In the genomic region with DNA sequence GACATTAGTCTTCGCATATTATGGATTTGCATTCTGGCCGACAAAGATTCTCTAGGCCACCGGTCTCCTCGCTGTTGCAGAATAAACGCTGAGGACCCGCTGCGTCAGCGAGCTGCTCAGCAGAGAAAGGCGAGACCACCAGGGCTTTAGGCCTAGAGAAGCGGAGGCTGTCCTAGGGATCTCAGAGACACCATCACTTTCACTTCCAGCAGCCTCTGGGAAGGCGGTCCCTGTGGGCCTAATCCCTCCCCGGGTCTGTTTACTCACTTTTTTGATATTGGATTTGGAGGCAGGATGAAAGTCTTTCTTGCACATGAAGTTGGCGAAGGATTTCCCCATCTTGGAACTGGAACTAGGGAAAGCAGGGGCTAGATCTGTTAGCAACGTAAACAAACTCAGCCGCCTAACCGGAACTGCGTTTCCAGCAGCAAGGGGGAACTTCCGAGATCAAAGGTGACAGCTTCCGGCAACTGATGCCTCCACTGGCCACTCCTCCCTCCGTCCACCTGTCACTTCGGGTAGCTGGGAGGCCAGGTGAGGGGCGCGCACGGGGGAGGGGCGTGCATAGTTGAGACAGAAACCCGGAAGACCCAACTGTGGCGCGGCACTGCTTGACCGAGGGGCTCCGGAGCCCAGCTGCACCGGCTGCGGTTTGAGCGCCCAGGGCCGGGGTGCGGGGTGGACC, we compare ENCODE assay signal across 1 cellular context.
TF ChIP-seq lines count a peak whose summit lies in the region.

A gene with protein sequence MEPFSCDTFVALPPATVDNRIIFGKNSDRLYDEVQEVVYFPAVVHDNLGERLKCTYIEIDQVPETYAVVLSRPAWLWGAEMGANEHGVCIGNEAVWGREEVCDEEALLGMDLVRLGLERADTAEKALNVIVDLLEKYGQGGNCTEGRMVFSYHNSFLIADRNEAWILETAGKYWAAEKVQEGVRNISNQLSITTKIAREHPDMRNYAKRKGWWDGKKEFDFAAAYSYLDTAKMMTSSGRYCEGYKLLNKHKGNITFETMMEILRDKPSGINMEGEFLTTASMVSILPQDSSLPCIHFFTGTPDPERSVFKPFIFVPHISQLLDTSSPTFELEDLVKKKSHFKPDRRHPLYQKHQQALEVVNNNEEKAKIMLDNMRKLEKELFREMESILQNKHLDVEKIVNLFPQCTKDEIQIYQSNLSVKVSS (plus strand): TSS at position 447 of the 685 bp plus-strand sequence. CDS start 2,554 bp downstream, outside the sequence.

TF ChIP-seq in K562, 482 proteins besides CTCF, POLR2A, EP300 and RAD21 (continued from another document and continues in another):
- TF ChIP-seq, protein P1, sequence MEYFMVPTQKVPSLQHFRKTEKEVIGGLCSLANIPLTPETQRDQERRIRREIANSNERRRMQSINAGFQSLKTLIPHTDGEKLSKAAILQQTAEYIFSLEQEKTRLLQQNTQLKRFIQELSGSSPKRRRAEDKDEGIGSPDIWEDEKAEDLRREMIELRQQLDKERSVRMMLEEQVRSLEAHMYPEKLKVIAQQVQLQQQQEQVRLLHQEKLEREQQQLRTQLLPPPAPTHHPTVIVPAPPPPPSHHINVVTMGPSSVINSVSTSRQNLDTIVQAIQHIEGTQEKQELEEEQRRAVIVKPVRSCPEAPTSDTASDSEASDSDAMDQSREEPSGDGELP (CRISPR knock-in tag; IDR thresholded peaks at IDR 0.05; ENCODE audit: borderline replicate concordance): peak; percentile 91
- no peak; the same call in 1 of the 2 replicates for TF ChIP-seq POLR2H (tag; IDR thresholded peaks at IDR 0.05; ENCODE audit: low read depth)
- TF ChIP-seq, protein P2, sequence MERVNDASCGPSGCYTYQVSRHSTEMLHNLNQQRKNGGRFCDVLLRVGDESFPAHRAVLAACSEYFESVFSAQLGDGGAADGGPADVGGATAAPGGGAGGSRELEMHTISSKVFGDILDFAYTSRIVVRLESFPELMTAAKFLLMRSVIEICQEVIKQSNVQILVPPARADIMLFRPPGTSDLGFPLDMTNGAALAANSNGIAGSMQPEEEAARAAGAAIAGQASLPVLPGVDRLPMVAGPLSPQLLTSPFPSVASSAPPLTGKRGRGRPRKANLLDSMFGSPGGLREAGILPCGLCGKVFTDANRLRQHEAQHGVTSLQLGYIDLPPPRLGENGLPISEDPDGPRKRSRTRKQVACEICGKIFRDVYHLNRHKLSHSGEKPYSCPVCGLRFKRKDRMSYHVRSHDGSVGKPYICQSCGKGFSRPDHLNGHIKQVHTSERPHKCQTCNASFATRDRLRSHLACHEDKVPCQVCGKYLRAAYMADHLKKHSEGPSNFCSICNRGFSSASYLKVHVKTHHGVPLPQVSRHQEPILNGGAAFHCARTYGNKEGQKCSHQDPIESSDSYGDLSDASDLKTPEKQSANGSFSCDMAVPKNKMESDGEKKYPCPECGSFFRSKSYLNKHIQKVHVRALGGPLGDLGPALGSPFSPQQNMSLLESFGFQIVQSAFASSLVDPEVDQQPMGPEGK (CRISPR knock-in tag; IDR thresholded peaks at IDR 0.05; ENCODE audit: borderline replicate concordance): no peak
- TF ChIP-seq, protein P3, sequence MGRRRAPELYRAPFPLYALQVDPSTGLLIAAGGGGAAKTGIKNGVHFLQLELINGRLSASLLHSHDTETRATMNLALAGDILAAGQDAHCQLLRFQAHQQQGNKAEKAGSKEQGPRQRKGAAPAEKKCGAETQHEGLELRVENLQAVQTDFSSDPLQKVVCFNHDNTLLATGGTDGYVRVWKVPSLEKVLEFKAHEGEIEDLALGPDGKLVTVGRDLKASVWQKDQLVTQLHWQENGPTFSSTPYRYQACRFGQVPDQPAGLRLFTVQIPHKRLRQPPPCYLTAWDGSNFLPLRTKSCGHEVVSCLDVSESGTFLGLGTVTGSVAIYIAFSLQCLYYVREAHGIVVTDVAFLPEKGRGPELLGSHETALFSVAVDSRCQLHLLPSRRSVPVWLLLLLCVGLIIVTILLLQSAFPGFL (CRISPR knock-in tag; IDR thresholded peaks at IDR 0.05): no peak
- TF ChIP-seq, protein P4, sequence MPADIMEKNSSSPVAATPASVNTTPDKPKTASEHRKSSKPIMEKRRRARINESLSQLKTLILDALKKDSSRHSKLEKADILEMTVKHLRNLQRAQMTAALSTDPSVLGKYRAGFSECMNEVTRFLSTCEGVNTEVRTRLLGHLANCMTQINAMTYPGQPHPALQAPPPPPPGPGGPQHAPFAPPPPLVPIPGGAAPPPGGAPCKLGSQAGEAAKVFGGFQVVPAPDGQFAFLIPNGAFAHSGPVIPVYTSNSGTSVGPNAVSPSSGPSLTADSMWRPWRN (IDR thresholded peaks at IDR 0.05; ENCODE audit: low read depth): 0 out of 2 replicates have a peak, but pooled peaks have one; percentile 14
- no peak for TF ChIP-seq PCBP1 (IDR thresholded peaks at IDR 0.05; ENCODE audit: low read depth, low read length, poor library complexity, severe bottlenecking)
- TF ChIP-seq MIER1 (IDR thresholded peaks at IDR 0.05; ENCODE audit: low read depth): no peak
- no peak for TF ChIP-seq ZNF561 (CRISPR knock-in tag; conservative IDR thresholded peaks at IDR 0.05)
- TF ChIP-seq, protein P5, sequence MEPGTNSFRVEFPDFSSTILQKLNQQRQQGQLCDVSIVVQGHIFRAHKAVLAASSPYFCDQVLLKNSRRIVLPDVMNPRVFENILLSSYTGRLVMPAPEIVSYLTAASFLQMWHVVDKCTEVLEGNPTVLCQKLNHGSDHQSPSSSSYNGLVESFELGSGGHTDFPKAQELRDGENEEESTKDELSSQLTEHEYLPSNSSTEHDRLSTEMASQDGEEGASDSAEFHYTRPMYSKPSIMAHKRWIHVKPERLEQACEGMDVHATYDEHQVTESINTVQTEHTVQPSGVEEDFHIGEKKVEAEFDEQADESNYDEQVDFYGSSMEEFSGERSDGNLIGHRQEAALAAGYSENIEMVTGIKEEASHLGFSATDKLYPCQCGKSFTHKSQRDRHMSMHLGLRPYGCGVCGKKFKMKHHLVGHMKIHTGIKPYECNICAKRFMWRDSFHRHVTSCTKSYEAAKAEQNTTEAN (CRISPR knock-in tag; IDR thresholded peaks at IDR 0.05): no peak
- TF ChIP-seq KDM5B (IDR thresholded peaks at IDR 0.05; ENCODE audit: insufficient replicate concordance, low read depth, low read length): peak; percentile 83
- TF ChIP-seq RBFOX2 (IDR thresholded peaks at IDR 0.05; ENCODE audit: low read depth, low read length): peak; percentile 79
- peak; percentile 64; the same call in 1 of the 2 replicates for TF ChIP-seq OTX1 (CRISPR knock-in tag; IDR thresholded peaks at IDR 0.05)
- TF ChIP-seq SIN3B (IDR thresholded peaks at IDR 0.05; ENCODE audit: low read depth): peak; percentile 77
- TF ChIP-seq, protein P6, sequence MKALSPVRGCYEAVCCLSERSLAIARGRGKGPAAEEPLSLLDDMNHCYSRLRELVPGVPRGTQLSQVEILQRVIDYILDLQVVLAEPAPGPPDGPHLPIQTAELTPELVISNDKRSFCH (CRISPR knock-in tag; IDR thresholded peaks at IDR 0.05): no peak
- TF ChIP-seq, protein P6 (tag; IDR thresholded peaks at IDR 0.05): peak; percentile 51
- peak; percentile 60 for TF ChIP-seq MYC (IDR thresholded peaks at IDR 0.05; ENCODE audit: low read depth, low read length)
- TF ChIP-seq MYC (CRISPR knock-in tag; IDR thresholded peaks at IDR 0.05; ENCODE audit: borderline replicate concordance, low read depth): no peak
- no peak for TF ChIP-seq NFXL1 (CRISPR knock-in tag; IDR thresholded peaks at IDR 0.05)
- TF ChIP-seq, protein P7, sequence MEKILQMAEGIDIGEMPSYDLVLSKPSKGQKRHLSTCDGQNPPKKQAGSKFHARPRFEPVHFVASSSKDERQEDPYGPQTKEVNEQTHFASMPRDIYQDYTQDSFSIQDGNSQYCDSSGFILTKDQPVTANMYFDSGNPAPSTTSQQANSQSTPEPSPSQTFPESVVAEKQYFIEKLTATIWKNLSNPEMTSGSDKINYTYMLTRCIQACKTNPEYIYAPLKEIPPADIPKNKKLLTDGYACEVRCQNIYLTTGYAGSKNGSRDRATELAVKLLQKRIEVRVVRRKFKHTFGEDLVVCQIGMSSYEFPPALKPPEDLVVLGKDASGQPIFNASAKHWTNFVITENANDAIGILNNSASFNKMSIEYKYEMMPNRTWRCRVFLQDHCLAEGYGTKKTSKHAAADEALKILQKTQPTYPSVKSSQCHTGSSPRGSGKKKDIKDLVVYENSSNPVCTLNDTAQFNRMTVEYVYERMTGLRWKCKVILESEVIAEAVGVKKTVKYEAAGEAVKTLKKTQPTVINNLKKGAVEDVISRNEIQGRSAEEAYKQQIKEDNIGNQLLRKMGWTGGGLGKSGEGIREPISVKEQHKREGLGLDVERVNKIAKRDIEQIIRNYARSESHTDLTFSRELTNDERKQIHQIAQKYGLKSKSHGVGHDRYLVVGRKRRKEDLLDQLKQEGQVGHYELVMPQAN (IDR thresholded peaks at IDR 0.05; ENCODE audit: borderline replicate concordance): peak; percentile 81
- TF ChIP-seq PHF20 (IDR thresholded peaks at IDR 0.05; ENCODE audit: partially characterized antibody): peak; percentile 97
- peak; percentile 85; the same call in 1 of the 2 replicates for TF ChIP-seq CTBP1 (IDR thresholded peaks at IDR 0.05; ENCODE audit: borderline replicate concordance)
- TF ChIP-seq, protein P8, sequence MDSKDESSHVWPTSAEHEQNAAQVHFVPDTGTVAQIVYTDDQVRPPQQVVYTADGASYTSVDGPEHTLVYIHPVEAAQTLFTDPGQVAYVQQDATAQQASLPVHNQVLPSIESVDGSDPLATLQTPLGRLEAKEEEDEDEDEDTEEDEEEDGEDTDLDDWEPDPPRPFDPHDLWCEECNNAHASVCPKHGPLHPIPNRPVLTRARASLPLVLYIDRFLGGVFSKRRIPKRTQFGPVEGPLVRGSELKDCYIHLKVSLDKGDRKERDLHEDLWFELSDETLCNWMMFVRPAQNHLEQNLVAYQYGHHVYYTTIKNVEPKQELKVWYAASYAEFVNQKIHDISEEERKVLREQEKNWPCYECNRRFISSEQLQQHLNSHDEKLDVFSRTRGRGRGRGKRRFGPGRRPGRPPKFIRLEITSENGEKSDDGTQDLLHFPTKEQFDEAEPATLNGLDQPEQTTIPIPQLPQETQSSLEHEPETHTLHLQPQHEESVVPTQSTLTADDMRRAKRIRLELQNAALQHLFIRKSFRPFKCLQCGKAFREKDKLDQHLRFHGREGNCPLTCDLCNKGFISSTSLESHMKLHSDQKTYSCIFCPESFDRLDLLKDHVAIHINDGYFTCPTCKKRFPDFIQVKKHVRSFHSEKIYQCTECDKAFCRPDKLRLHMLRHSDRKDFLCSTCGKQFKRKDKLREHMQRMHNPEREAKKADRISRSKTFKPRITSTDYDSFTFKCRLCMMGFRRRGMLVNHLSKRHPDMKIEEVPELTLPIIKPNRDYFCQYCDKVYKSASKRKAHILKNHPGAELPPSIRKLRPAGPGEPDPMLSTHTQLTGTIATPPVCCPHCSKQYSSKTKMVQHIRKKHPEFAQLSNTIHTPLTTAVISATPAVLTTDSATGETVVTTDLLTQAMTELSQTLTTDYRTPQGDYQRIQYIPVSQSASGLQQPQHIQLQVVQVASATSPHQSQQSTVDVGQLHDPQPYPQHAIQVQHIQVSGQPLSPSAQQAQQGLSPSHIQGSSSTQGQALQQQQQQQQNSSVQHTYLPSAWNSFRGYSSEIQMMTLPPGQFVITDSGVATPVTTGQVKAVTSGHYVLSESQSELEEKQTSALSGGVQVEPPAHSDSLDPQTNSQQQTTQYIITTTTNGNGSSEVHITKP (IDR thresholded peaks at IDR 0.05; ENCODE audit: partially characterized antibody): peak; percentile 12
- no peak for TF ChIP-seq ADNP (tag; IDR thresholded peaks at IDR 0.05)
- TF ChIP-seq, protein P9, sequence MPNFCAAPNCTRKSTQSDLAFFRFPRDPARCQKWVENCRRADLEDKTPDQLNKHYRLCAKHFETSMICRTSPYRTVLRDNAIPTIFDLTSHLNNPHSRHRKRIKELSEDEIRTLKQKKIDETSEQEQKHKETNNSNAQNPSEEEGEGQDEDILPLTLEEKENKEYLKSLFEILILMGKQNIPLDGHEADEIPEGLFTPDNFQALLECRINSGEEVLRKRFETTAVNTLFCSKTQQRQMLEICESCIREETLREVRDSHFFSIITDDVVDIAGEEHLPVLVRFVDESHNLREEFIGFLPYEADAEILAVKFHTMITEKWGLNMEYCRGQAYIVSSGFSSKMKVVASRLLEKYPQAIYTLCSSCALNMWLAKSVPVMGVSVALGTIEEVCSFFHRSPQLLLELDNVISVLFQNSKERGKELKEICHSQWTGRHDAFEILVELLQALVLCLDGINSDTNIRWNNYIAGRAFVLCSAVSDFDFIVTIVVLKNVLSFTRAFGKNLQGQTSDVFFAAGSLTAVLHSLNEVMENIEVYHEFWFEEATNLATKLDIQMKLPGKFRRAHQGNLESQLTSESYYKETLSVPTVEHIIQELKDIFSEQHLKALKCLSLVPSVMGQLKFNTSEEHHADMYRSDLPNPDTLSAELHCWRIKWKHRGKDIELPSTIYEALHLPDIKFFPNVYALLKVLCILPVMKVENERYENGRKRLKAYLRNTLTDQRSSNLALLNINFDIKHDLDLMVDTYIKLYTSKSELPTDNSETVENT (CRISPR knock-in tag; IDR thresholded peaks at IDR 0.05): no peak
- TF ChIP-seq, protein P10, sequence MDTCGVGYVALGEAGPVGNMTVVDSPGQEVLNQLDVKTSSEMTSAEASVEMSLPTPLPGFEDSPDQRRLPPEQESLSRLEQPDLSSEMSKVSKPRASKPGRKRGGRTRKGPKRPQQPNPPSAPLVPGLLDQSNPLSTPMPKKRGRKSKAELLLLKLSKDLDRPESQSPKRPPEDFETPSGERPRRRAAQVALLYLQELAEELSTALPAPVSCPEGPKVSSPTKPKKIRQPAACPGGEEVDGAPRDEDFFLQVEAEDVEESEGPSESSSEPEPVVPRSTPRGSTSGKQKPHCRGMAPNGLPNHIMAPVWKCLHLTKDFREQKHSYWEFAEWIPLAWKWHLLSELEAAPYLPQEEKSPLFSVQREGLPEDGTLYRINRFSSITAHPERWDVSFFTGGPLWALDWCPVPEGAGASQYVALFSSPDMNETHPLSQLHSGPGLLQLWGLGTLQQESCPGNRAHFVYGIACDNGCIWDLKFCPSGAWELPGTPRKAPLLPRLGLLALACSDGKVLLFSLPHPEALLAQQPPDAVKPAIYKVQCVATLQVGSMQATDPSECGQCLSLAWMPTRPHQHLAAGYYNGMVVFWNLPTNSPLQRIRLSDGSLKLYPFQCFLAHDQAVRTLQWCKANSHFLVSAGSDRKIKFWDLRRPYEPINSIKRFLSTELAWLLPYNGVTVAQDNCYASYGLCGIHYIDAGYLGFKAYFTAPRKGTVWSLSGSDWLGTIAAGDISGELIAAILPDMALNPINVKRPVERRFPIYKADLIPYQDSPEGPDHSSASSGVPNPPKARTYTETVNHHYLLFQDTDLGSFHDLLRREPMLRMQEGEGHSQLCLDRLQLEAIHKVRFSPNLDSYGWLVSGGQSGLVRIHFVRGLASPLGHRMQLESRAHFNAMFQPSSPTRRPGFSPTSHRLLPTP (IDR thresholded peaks at IDR 0.05; ENCODE audit: borderline replicate concordance, extremely low read depth, insufficient read length): no peak
- no peak for TF ChIP-seq PCBP2 (IDR thresholded peaks at IDR 0.05; ENCODE audit: low read depth, low read length, poor library complexity, severe bottlenecking)
- TF ChIP-seq KLF1 (tag; IDR thresholded peaks at IDR 0.05): no peak
- peak in 2 of 3 experiments; percentile 33 to 49 for TF ChIP-seq YY1 (IDR thresholded peaks at IDR 0.05; ENCODE audit: borderline replicate concordance in 1 of 3, control insufficient read depth in 1 of 3, extremely low read depth in 1 of 3, insufficient read depth in 3 of 3, insufficient read length in 1 of 3, insufficient replicate concordance in 2 of 3, low read depth in 1 of 3, low read length in 2 of 3)
- TF ChIP-seq TAF9B (IDR thresholded peaks at IDR 0.05; ENCODE audit: partially characterized antibody): peak; percentile 71
- TF ChIP-seq CREB1 (IDR thresholded peaks at IDR 0.05): peak; percentile 72
- peak; percentile 75 for TF ChIP-seq CREB1 (CRISPR knock-in tag; IDR thresholded peaks at IDR 0.05)
- TF ChIP-seq ZNF507 (tag; conservative IDR thresholded peaks at IDR 0.05): no peak
- TF ChIP-seq MEIS2 (IDR thresholded peaks at IDR 0.05; ENCODE audit: partially characterized antibody): peak; percentile 89
- no peak for TF ChIP-seq SREBF1 (IDR thresholded peaks at IDR 0.05; ENCODE audit: borderline replicate concordance, low read depth, low read length)
- peak; percentile 97 to 99 for TF ChIP-seq FOXK2 (conservative IDR thresholded peaks at IDR 0.05 in 1 of 2, IDR thresholded peaks at IDR 0.05 in 1 of 2; ENCODE audit: low read depth in 2 of 2)
